Comparison of ENCODE assay signal across 12 cellular contexts in genomic region chr21:18155508-18156193, GRCh38.
A peak's percentile ranks its signal among the peaks of the same experiment; 100 is the strongest.
DNase-seq lines count a peak whose midpoint lies in the region; ATAC-seq and TF ChIP-seq lines count a peak whose summit lies in the region.
"Had no signal": no experiment of that assay in that cellular context is flagged by ENCODE, and none has a peak within 500 bp of the region (broad histone marks: within the 10 kb centered on the region; RNA-seq: fewer than 3 reads in every experiment).

No MANE protein-coding gene starts in this region.

- H3K27me3 ChIP-seq in RWPE2 (ENCODE audit: insufficient read depth, poor library complexity, severe bottlenecking) (no peaks in the 10 kb centered on the region), iPS-20b (ENCODE audit: insufficient read depth, low read length) (no peaks in the 10 kb centered on the region), esophagus squamous epithelium (no peaks in the 10 kb centered on the region)
- H3K27me3 ChIP-seq: dorsolateral prefrontal cortex, tibial nerve had no signal

- WGBS in esophagus squamous epithelium, 2 donors = 43 to 54% methylated on average over 5 of the region's 5 CpGs

- POLR2A ChIA-PET in activated CD4-positive, alpha-beta memory T cell treated with anti-CD3 and anti-CD28 coated beads for 36 hours (lab: Charles Lee) = no interaction called here

- H3K9me3 Mint-ChIP-seq in activated CD4-positive, alpha-beta memory T cell treated with anti-CD3 and anti-CD28 coated beads for 36 hours = peaks cover 9% of the 10 kb centered on the region
- H3K9me3 Mint-ChIP-seq: activated T-cell treated with anti-CD3 and anti-CD28 coated beads, Interleukin-2, amount 50 U/mL, for 24 hours had no signal

- DNase-seq in A172 (ENCODE audit: low spot score) = peak; percentile 3
- DNase-seq in RWPE2 (ENCODE audit: low spot score) = no peak
- DNase-seq in glomerular visceral epithelial cell (ENCODE audit: extremely low spot score) = no peak
- no peak for DNase-seq in esophagus squamous epithelium (lab: John Stamatoyannopoulos, UW)
- DNase-seq in activated CD4-positive, alpha-beta memory T cell treated with anti-CD3 and anti-CD28 coated beads for 36 hours = no peak
- DNase-seq: activated T-cell treated with anti-CD3 and anti-CD28 coated beads, Interleukin-2, amount 50 U/mL, for 24 hours; dorsolateral prefrontal cortex; GOT3 had no signal

- H3K9me3 ChIP-seq in RWPE2 (ENCODE audit: severe bottlenecking) (no peaks in the 10 kb centered on the region), iPS-20b (ENCODE audit: insufficient read depth, low read depth, low read length) (0 out of 2 replicates have a peak, but pooled peaks cover 2% of the 10 kb centered on the region), esophagus squamous epithelium (no peaks in the 10 kb centered on the region)
- H3K9me3 ChIP-seq: tibial nerve had no signal

- H3K27ac ChIP-seq in RWPE2 (ENCODE audit: poor library complexity, severe bottlenecking) (no peak overlapping the region), iPS-20b (ENCODE audit: low read length) (peak overlapping the region; percentile 78), esophagus squamous epithelium (no peak overlapping the region)
- H3K27ac ChIP-seq: dorsolateral prefrontal cortex, tibial nerve had no signal

- intact Hi-C loops in esophagus squamous epithelium (cut with DNase I) = no loop called here
- intact Hi-C loops in activated CD4-positive, alpha-beta memory T cell treated with anti-CD3 and anti-CD28 coated beads for 36 hours (cut with micrococcal nuclease) = no loop called here

- CTCF ChIA-PET in activated CD4-positive, alpha-beta memory T cell treated with anti-CD3 and anti-CD28 coated beads for 36 hours (lab: Charles Lee) = no interaction called here

- H3K27ac Mint-ChIP-seq in activated CD4-positive, alpha-beta memory T cell treated with anti-CD3 and anti-CD28 coated beads for 36 hours = no peak overlapping the region
- H3K27ac Mint-ChIP-seq: activated T-cell treated with anti-CD3 and anti-CD28 coated beads, Interleukin-2, amount 50 U/mL, for 24 hours had no signal

- H3K4me1 ChIP-seq in RWPE2 (ENCODE audit: insufficient read depth, poor library complexity, severe bottlenecking) = no peaks in the 10 kb centered on the region
- peaks cover 14% of the 10 kb centered on the region for H3K4me1 ChIP-seq in iPS-20b (ENCODE audit: insufficient read depth, low read length)
- H3K4me1 ChIP-seq in esophagus squamous epithelium = no peaks in the 10 kb centered on the region

- H3K9ac ChIP-seq in iPS-20b (ENCODE audit: low read depth, low read length) = peak overlapping the region; percentile 35; the same call in 1 of the 2 replicates

- TF ChIP-seq CTCF in RWPE2 (IDR thresholded peaks at IDR 0.05; ENCODE audit: poor library complexity, severe bottlenecking) (no peak), esophagus squamous epithelium (IDR thresholded peaks at IDR 0.05) (no peak)

- H3K4me3 ChIP-seq in RWPE2 (ENCODE audit: severe bottlenecking) = no peak overlapping the region
- peak overlapping the region; percentile 12; the same call in 1 of the 2 replicates for H3K4me3 ChIP-seq in iPS-20b (ENCODE audit: low read length)
- no peak overlapping the region for H3K4me3 ChIP-seq in esophagus squamous epithelium
- H3K4me3 ChIP-seq: dorsolateral prefrontal cortex, tibial nerve had no signal

- H3K36me3 ChIP-seq in RWPE2 (ENCODE audit: low read depth) (no peaks in the 10 kb centered on the region), iPS-20b (ENCODE audit: insufficient read depth, low read depth, low read length) (no peaks in the 10 kb centered on the region), esophagus squamous epithelium (no peaks in the 10 kb centered on the region)
- H3K36me3 ChIP-seq: tibial nerve had no signal

- ATAC-seq in HG03135 (IDR thresholded peaks at IDR 0.05; ENCODE audit: unreplicated experiment) = peak; percentile 56
- peak; percentile 41; the same call in 2 of the 3 replicates for ATAC-seq in RWPE2 (ENCODE audit: low read depth)
- ATAC-seq in GM21367 (IDR thresholded peaks at IDR 0.05; ENCODE audit: unreplicated experiment) = no peak

- H3K27me3 Mint-ChIP-seq in activated CD4-positive, alpha-beta memory T cell treated with anti-CD3 and anti-CD28 coated beads for 36 hours = no peaks in the 10 kb centered on the region
- H3K27me3 Mint-ChIP-seq: activated T-cell treated with anti-CD3 and anti-CD28 coated beads, Interleukin-2, amount 50 U/mL, for 24 hours had no signal

- no peak overlapping the region for H3K4me3 Mint-ChIP-seq in activated CD4-positive, alpha-beta memory T cell treated with anti-CD3 and anti-CD28 coated beads for 36 hours
- H3K4me3 Mint-ChIP-seq: activated T-cell treated with anti-CD3 and anti-CD28 coated beads, Interleukin-2, amount 50 U/mL, for 24 hours had no signal

- no peaks in the 10 kb centered on the region for H3K36me3 Mint-ChIP-seq in activated CD4-positive, alpha-beta memory T cell treated with anti-CD3 and anti-CD28 coated beads for 36 hours

- H3K4me1 Mint-ChIP-seq in activated CD4-positive, alpha-beta memory T cell treated with anti-CD3 and anti-CD28 coated beads for 36 hours (ENCODE audit: low read depth) = no peaks in the 10 kb centered on the region

- TF ChIP-seq POLR2A in esophagus squamous epithelium (IDR thresholded peaks at IDR 0.05) = no peak
